14 cellular contexts compared by ENCODE assay signal in the genomic region with DNA sequence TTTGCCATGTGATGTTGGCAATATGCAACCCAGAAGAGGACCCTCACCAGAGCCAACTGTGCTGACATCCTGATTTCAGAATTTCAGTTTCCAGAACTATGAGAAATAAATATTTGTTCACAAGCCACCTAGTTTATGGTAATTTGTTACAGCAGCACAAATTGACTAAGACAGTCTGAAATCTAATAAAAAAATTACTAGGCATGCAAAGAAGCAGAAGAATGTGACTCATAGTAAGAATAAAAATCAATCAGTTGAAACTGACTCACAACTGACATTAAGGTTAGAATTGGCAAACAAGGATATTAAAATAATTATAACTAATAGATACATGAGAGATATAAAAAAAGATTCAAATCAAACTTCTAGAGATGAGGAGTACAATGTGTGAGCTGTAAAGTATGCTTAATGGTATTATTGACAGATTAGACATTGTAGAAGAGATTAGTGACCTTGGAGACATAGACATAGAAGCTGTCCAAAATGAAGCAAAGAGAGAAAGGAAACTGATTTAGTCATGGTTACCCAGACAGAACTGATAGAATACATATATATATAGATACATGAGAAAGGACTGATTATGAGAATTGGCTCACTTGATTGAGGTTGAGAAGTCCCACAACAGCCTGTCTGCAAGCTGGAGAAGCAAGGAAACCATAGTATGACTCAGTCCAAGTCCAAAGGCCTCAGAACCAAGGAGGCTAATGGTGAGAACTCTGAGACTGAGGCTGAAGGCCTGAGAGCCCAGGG. TPM values are rescaled to one million over a fixed set of nuclear protein-coding genes. Genes with fewer than 3 reads are reported as not detected.
A peak's percentile ranks its signal among the peaks of the same experiment; 100 is the strongest.
DNase-seq lines count a peak whose midpoint lies in the region; ATAC-seq, FAIRE-seq and TF ChIP-seq lines count a peak whose summit lies in the region.
"Had no signal": no experiment of that assay in that cellular context is flagged by ENCODE, and none has a peak within 500 bp of the region (broad histone marks: within the 10 kb centered on the region; RNA-seq: fewer than 3 reads in every experiment).

No MANE protein-coding gene starts in this region.

- H4K8ac ChIP-seq in mesendoderm (ENCODE audit: low read depth, low read length) = no peak overlapping the region

- no peak overlapping the region for H2AK5ac ChIP-seq in mesendoderm (ENCODE audit: low read length)

- no peak overlapping the region for H3K23ac ChIP-seq in mesendoderm (ENCODE audit: low read length)

- H3K4me1 ChIP-seq in left ventricle myocardium inferior = peaks cover 9% of the 10 kb centered on the region
- H3K4me1 ChIP-seq in mesendoderm (ENCODE audit: control insufficient read depth, low read depth, low read length) = no peaks in the 10 kb centered on the region
- H3K4me1 ChIP-seq in PC-9 (replicated peaks; ENCODE audit: insufficient read depth) = no peaks in the 10 kb centered on the region
- H3K4me1 ChIP-seq: ascending aorta had no signal

- no peak for TF ChIP-seq POLR2A in GM12892 (IDR thresholded peaks at IDR 0.05; ENCODE audit: low read depth, low read length)

- CTCF ChIA-PET in PC-9 (lab: Charles Lee) = no interaction called here

- H3K9me3 ChIP-seq in left ventricle myocardium inferior (replicated peaks) (no peaks in the 10 kb centered on the region), PC-9 (ENCODE audit: insufficient read depth, low read depth) (no peaks in the 10 kb centered on the region)
- H3K9me3 ChIP-seq: ascending aorta, suprapubic skin had no signal

- no peak overlapping the region for H3K27ac ChIP-seq in left ventricle myocardium inferior (replicated peaks)
- H3K27ac ChIP-seq in mesendoderm (ENCODE audit: low read depth, low read length) = no peak overlapping the region
- H3K27ac ChIP-seq in PC-9 = no peak overlapping the region
- H3K27ac ChIP-seq: ascending aorta, suprapubic skin had no signal

- no peak overlapping the region for H3K56ac ChIP-seq in mesendoderm (ENCODE audit: low read length)

- H2AFZ ChIP-seq in PC-9 = no peak overlapping the region

- H3K36me3 ChIP-seq in left ventricle myocardium inferior = no peaks in the 10 kb centered on the region
- no peaks in the 10 kb centered on the region for H3K36me3 ChIP-seq in mesendoderm (ENCODE audit: control insufficient read depth, insufficient read depth, low read length)
- H3K36me3 ChIP-seq in PC-9 (ENCODE audit: low read depth) = no peaks in the 10 kb centered on the region
- H3K36me3 ChIP-seq: ascending aorta, suprapubic skin had no signal

- TF ChIP-seq CTCF in left ventricle myocardium inferior (IDR thresholded peaks at IDR 0.05; ENCODE audit: borderline replicate concordance) = no peak
- no peak for TF ChIP-seq CTCF in PC-9 (conservative IDR thresholded peaks at IDR 0.05)

- no peak overlapping the region for H2BK15ac ChIP-seq in mesendoderm (replicated peaks; ENCODE audit: low read depth)

- POLR2A ChIA-PET in PC-9 (lab: Charles Lee; ENCODE audit: unreplicated experiment) = no interaction called here

- H3K79me2 ChIP-seq in mesendoderm (ENCODE audit: control insufficient read depth, insufficient read depth, low read length) = no peaks in the 10 kb centered on the region
- no peaks in the 10 kb centered on the region for H3K79me2 ChIP-seq in PC-9 (ENCODE audit: low read depth)

- H4K20me1 ChIP-seq in PC-9 (ENCODE audit: insufficient read depth) = no peaks in the 10 kb centered on the region

- H3K9me2 ChIP-seq in PC-9 (ENCODE audit: insufficient read depth) = no peaks in the 10 kb centered on the region

- H2BK5ac ChIP-seq in mesendoderm (ENCODE audit: low read length) = no peak overlapping the region

- H3F3A ChIP-seq in PC-9 (ENCODE audit: insufficient read depth, low read depth) = no peaks in the 10 kb centered on the region

- H3K18ac ChIP-seq in mesendoderm (ENCODE audit: low read length) = no peak overlapping the region

- H3K4me3 ChIP-seq in left ventricle myocardium inferior (no peak overlapping the region), mesendoderm (ENCODE audit: low read length) (no peak overlapping the region), PC-9 (no peak overlapping the region)
- H3K4me3 ChIP-seq: ascending aorta, suprapubic skin had no signal

- no TSS peak for BruUV-seq in PC-9 (replicated peaks; lab: Mats Ljungman, UMichigan)

- H3K27me3 ChIP-seq in left ventricle myocardium inferior (ENCODE audit: low read depth) = no peaks in the 10 kb centered on the region
- no peaks in the 10 kb centered on the region for H3K27me3 ChIP-seq in mesendoderm (ENCODE audit: insufficient read depth, low read length, poor library complexity)
- H3K27me3 ChIP-seq in PC-9 (ENCODE audit: insufficient read depth, low read depth) = no peaks in the 10 kb centered on the region
- H3K27me3 ChIP-seq: ascending aorta, suprapubic skin had no signal

- DNase-seq in GM12892 (ENCODE audit: insufficient read length) = no peak
- DNase-seq in left ventricle myocardium inferior = no peak
- no peak for DNase-seq in AG08395 (ENCODE audit: low spot score)
- no peak for DNase-seq in mesendoderm
- no peak for DNase-seq in PC-9
- DNase-seq: CD4-positive, alpha-beta T cell; kidney glomerular epithelial cell; NCI-H345; stimulated activated CD4-positive, alpha-beta T cell treated with anti-CD3 and anti-CD28 coated beads, Interleukin-4, amount 100 ng/mL, for 4 hours had no signal

- H4K5ac ChIP-seq in mesendoderm (ENCODE audit: low read length) = no peak overlapping the region

- no peak overlapping the region for H3K4ac ChIP-seq in mesendoderm (ENCODE audit: low read depth, low read length)

- H3K4me2 ChIP-seq in mesendoderm (ENCODE audit: low read length) = no peak overlapping the region
- H3K4me2 ChIP-seq in PC-9 = no peak overlapping the region

- no peak overlapping the region for H2BK120ac ChIP-seq in mesendoderm (ENCODE audit: low read depth, low read length)

- no peaks in the 10 kb centered on the region for H3K79me1 ChIP-seq in mesendoderm (ENCODE audit: low read length)

- H3K9ac ChIP-seq in mesendoderm (ENCODE audit: low read length) = no peak overlapping the region

- intact Hi-C loops in left ventricle myocardium inferior (cut with micrococcal nuclease) (no loop called here), PC-9 (cut with micrococcal nuclease; ENCODE audit: unreplicated experiment) (no loop called here)

- ATAC-seq in GM19035 (IDR thresholded peaks at IDR 0.05; ENCODE audit: unreplicated experiment) (peak; percentile 59), HG02870 (IDR thresholded peaks at IDR 0.05; ENCODE audit: unreplicated experiment) (peak; percentile 82), SK-N-SH treated with all-trans-retinoic acid at 6 μM for 48 hours (no peak)

- peak; percentile 63 for FAIRE-seq in GM12892 (lab: Jason Lieb, UNC)

TF ChIP-seq in SK-N-SH treated with all-trans-retinoic acid at 6 μM for 48 hours, 23 proteins besides CTCF, POLR2A, EP300 and RAD21:
- 0 out of 2 replicates have a peak, but pooled peaks have one; percentile 13 for TF ChIP-seq ZC3H10 (CRISPR knock-in tag; IDR thresholded peaks at IDR 0.05)
- TF ChIP-seq SNAI2 (CRISPR knock-in tag; IDR thresholded peaks at IDR 0.05) = no peak
- TF ChIP-seq ISL1 (CRISPR knock-in tag; IDR thresholded peaks at IDR 0.05) = peak; percentile 72

RNA-seq across cellular contexts. Expression of a gene that starts 27.8 kb away (rescaled TPM):
- polyA plus RNA-seq in GM12892 (2012; ENCODE audit: missing spikeins) = 83.9 TPM
- 4.6 TPM for total RNA-seq in left ventricle myocardium inferior
- polyA plus RNA-seq in mesendoderm (2013, experiment 1 of 2) = 22.6 TPM
- polyA plus RNA-seq in mesendoderm (2013, experiment 2 of 2) = 24.1 TPM
- total RNA-seq in PC-9 (2021) = 13.0 and 15.3 TPM in 2 replicates
